Comparison of ENCODE assay signal across 10 cellular contexts in the genomic region with DNA sequence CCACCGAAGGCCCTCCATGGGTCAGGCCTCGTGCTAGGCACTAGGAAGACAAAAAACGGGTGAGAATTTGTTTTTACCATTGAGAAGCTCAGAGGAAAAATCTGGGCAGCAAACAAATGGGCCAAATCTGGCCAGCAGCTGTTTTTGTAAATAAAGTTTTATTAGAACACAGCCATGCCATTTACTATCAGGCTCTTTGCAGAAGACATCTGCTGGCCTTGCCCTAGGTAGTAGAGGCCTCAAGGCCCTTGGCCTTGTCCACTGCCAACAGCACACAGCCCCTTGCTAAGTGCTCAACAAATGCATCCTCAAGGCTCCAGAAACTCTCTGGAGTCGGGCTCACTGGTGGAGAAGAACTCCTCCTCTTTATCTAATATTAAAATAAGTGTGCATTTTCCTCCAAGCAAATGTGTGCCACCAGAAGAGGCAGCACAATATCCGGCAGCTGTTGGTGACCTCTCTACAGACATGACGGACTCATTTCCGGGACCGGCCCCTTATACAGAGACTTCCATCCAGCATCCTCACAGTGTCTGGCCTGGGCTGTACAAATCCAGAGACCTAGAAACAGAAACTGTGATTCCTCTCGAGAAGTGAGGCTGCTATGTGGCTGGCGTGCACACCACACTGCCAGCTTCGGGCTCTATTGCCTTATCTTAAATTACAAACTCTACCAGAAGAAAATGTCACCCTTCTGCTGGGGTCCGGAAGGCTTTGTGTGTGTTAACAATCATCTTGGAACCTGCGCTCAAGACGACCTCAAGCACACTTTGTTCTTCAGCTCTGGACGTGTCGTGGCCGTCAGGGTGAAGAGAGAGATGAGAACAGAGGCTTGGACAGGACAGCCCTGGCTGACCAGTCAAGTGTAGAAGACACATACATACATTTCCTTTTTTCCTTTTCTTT.
DNase-seq lines count a peak whose midpoint lies in the region; ATAC-seq, FAIRE-seq and TF ChIP-seq lines count a peak whose summit lies in the region.
"Had no signal": no experiment of that assay in that cellular context is flagged by ENCODE, and none has a peak within 500 bp of the region (broad histone marks: within the 10 kb centered on the region; RNA-seq: fewer than 3 reads in every experiment).

No MANE protein-coding gene starts in this region.

- H3K79me2 ChIP-seq in endothelial cell of umbilical vein (ENCODE audit: control insufficient read depth, insufficient read depth, low read length): no peaks in the 10 kb centered on the region

- ATAC-seq in Panc1 (no peak), esophagus mucosa (no peak)

- TF ChIP-seq CTCF in AG04450 (IDR thresholded peaks at IDR 0.05; ENCODE audit: low read depth, low read length) (no peak), Panc1 (IDR thresholded peaks at IDR 0.05) (no peak), endothelial cell of umbilical vein (IDR thresholded peaks at IDR 0.05; ENCODE audit: extremely low read depth in 1 of 2, insufficient read depth in 1 of 2, low read depth in 1 of 2, low read length in 2 of 2) (no peak), osteocyte (IDR thresholded peaks at IDR 0.05) (no peak)

- BruUV-seq in Panc1 (replicated peaks; lab: Mats Ljungman, UMichigan) (no TSS peak), endothelial cell of umbilical vein (replicated peaks; lab: Mats Ljungman, UMichigan) (TSS peak; percentile 91)

- POLR2A ChIA-PET in AG04450 (lab: Yijun Ruan, JAX): interaction anchor here (1.0 to 2.5 kb wide), 6 partner anchors 39 to 197 kb away, joined by 3 to 16 read pairs (median 4); no protein-coding TSS in a partner anchor
- POLR2A ChIA-PET in Panc1 (lab: Charles Lee): no interaction called here
- POLR2A ChIA-PET in endothelial cell of umbilical vein (lab: Charles Lee): no interaction called here

- peak overlapping the region; percentile 94 for H3K27ac Mint-ChIP-seq in osteocyte (ENCODE audit: unreplicated experiment)
- H3K27ac Mint-ChIP-seq: activated naive CD4-positive, alpha-beta T cell treated with anti-CD3 and anti-CD28 coated beads for 36 hours had no signal

- no peak overlapping the region for H3K4me3 Mint-ChIP-seq in osteocyte (ENCODE audit: unreplicated experiment)
- H3K4me3 Mint-ChIP-seq: activated naive CD4-positive, alpha-beta T cell treated with anti-CD3 and anti-CD28 coated beads for 36 hours had no signal

- H3K36me3 ChIP-seq in Panc1 (ENCODE audit: control insufficient read depth, insufficient read depth, low read length) (no peaks in the 10 kb centered on the region), endothelial cell of umbilical vein (ENCODE audit: control insufficient read depth in 2 of 2, extremely low read depth in 1 of 2, insufficient read depth in 2 of 2, low read length in 2 of 2) (no peaks in the 10 kb centered on the region)

- H3K4me1 ChIP-seq in Panc1 (ENCODE audit: control insufficient read depth, insufficient read depth, low read length) (peaks cover 51% of the 10 kb centered on the region), endothelial cell of umbilical vein (ENCODE audit: control insufficient read depth, extremely low read depth, insufficient read depth, low read length) (peaks cover 41% of the 10 kb centered on the region)

- H3K27me3 ChIP-seq in AG04450 (ENCODE audit: control insufficient read depth, insufficient read depth, low read length) (no peaks in the 10 kb centered on the region), Panc1 (ENCODE audit: control insufficient read depth, insufficient read depth, low read length) (no peaks in the 10 kb centered on the region), endothelial cell of umbilical vein (ENCODE audit: control insufficient read depth in 2 of 2, insufficient read depth in 2 of 2, low read length in 2 of 2) (no peaks in the 10 kb centered on the region)

- H3K9me3 ChIP-seq in AG04450 (ENCODE audit: control insufficient read depth, insufficient read depth, low read length) (peaks cover 7% of the 10 kb centered on the region), Panc1 (ENCODE audit: control insufficient read depth, insufficient read depth, low read depth, low read length) (peaks cover 6% of the 10 kb centered on the region; the same call in 1 of the 2 replicates), endothelial cell of umbilical vein (replicated peaks; ENCODE audit: control insufficient read depth, insufficient read depth, low read length) (no peaks in the 10 kb centered on the region)

- H3K9me1 ChIP-seq in endothelial cell of umbilical vein (replicated peaks; ENCODE audit: control insufficient read depth, extremely low read depth, insufficient read depth, low read length): no peaks in the 10 kb centered on the region

- no peaks in the 10 kb centered on the region for H3K36me3 Mint-ChIP-seq in osteocyte (ENCODE audit: unreplicated experiment)

- H3K9ac ChIP-seq in endothelial cell of umbilical vein (replicated peaks; ENCODE audit: extremely low read depth, insufficient read depth, low read length): peak overlapping the region; percentile 39

- intact Hi-C loops in Panc1 (cut with micrococcal nuclease; ENCODE audit: unreplicated experiment) (no loop called here), endothelial cell of umbilical vein (cut with micrococcal nuclease) (loop anchor here (1.0 kb wide), 1 partner anchor 80 kb away; no protein-coding TSS in a partner anchor)

- no peak overlapping the region for H3K4me3 ChIP-seq in AG04450 (ENCODE audit: low read depth, low read length)
- no peak overlapping the region for H3K4me3 ChIP-seq in Panc1 (ENCODE audit: low read depth in 2 of 2, low read length in 2 of 2)
- H3K4me3 ChIP-seq in endothelial cell of umbilical vein (replicated peaks in 1 of 3; ENCODE audit: insufficient read depth in 1 of 3, low read depth in 1 of 3, low read length in 3 of 3): no peak overlapping the region

- DNase-seq in AG04450 (ENCODE audit: low read depth, low spot score): no peak
- DNase-seq in Panc1 (ENCODE audit: low read depth, low spot score): no peak
- DNase-seq in endothelial cell of umbilical vein (ENCODE audit: low read depth, low spot score): peak; percentile 31
- DNase-seq in osteocyte (ENCODE audit: extremely low spot score, unreplicated experiment): no peak
- DNase-seq in H4 (ENCODE audit: low spot score): no peak
- DNase-seq in stimulated activated CD4-positive, alpha-beta T cell treated with anti-CD3 and anti-CD28 coated beads, Interleukin-12 subunit alpha, Interleukin-12 subunit beta, amount 100 ng/mL, for 4 hours: no peak
- DNase-seq in NCI-H1417 (lab: John Stamatoyannopoulos, UW): no peak
- DNase-seq: activated naive CD4-positive, alpha-beta T cell treated with anti-CD3 and anti-CD28 coated beads for 36 hours; NCI-H2171 treated with DMSO at 0.1 percent for 48 hours had no signal

- no peak overlapping the region for H3K4me2 ChIP-seq in endothelial cell of umbilical vein (ENCODE audit: insufficient read depth, low read length)

- no peaks in the 10 kb centered on the region for H4K20me1 ChIP-seq in endothelial cell of umbilical vein (replicated peaks; ENCODE audit: control insufficient read depth, extremely low read depth, insufficient read depth, low read length)

- no peak for TF ChIP-seq POLR2A in endothelial cell of umbilical vein (IDR thresholded peaks at IDR 0.05; ENCODE audit: low read depth, low read length)

- in situ Hi-C loops in Panc1 (cut with HindIII; ENCODE audit: low pct_unique_long_range_greater_than_20kb, low sequenced_read_pairs): no loop called here

- dilution Hi-C loops in endothelial cell of umbilical vein (cut with MboI; ENCODE audit: extremely low pct_ligation_motif_present, low sequenced_read_pairs): no loop called here

- no peak overlapping the region for H2AFZ ChIP-seq in endothelial cell of umbilical vein (ENCODE audit: low read depth, low read length)

- FAIRE-seq in endothelial cell of umbilical vein (lab: Jason Lieb, UNC): peak; percentile 63

- H3K4me1 Mint-ChIP-seq in osteocyte (ENCODE audit: unreplicated experiment): peaks cover 58% of the 10 kb centered on the region

- H3K27ac ChIP-seq in AG04450 (ENCODE audit: low read depth, low read length) (peak overlapping the region; percentile 94), Panc1 (ENCODE audit: low read length) (peak overlapping the region; percentile 85), endothelial cell of umbilical vein (ENCODE audit: insufficient read depth, low read depth, low read length) (peak overlapping the region; percentile 90)

- no peaks in the 10 kb centered on the region for H3K27me3 Mint-ChIP-seq in osteocyte (ENCODE audit: unreplicated experiment)

- CTCF ChIA-PET in AG04450 (lab: Charles Lee) (interaction anchor here (1.8 kb wide), 1 partner anchor 159 kb away, joined by 7 read pairs; no protein-coding TSS in a partner anchor), Panc1 (lab: Charles Lee) (interaction anchor here (0.6 kb wide), 1 partner anchor 92 kb away, joined by 4 read pairs; no protein-coding TSS in a partner anchor), endothelial cell of umbilical vein (lab: Charles Lee) (interaction anchor here (0.6 to 2.4 kb wide), 10 partner anchors 31 to 425 kb away, joined by 3 to 12 read pairs (median 4); no protein-coding TSS in a partner anchor)

- H3K9me3 Mint-ChIP-seq in osteocyte (ENCODE audit: unreplicated experiment): no peaks in the 10 kb centered on the region
- H3K9me3 Mint-ChIP-seq: activated naive CD4-positive, alpha-beta T cell treated with anti-CD3 and anti-CD28 coated beads for 36 hours had no signal

TF ChIP-seq in endothelial cell of umbilical vein, 7 proteins besides CTCF, POLR2A, EP300 and RAD21:
- TF ChIP-seq JUN (IDR thresholded peaks at IDR 0.05; ENCODE audit: borderline replicate concordance, insufficient read depth, insufficient read length, low read depth) (peak; percentile 32), FOS (IDR thresholded peaks at IDR 0.05; ENCODE audit: borderline replicate concordance, insufficient read depth, low read length) (no peak), MYC (IDR thresholded peaks at IDR 0.05; ENCODE audit: low read depth, low read length) (no peak), EZH2 (IDR thresholded peaks at IDR 0.05; ENCODE audit: borderline replicate concordance, low read depth, low read length, severe bottlenecking) (no peak), GATA2 (IDR thresholded peaks at IDR 0.05; ENCODE audit: insufficient read depth, insufficient read length, low read depth, low read length) (no peak), POLR2AphosphoS5 (IDR thresholded peaks at IDR 0.05; ENCODE audit: insufficient read depth, low read depth, low read length) (peak; percentile 23)
- TF ChIP-seq, protein P1, sequence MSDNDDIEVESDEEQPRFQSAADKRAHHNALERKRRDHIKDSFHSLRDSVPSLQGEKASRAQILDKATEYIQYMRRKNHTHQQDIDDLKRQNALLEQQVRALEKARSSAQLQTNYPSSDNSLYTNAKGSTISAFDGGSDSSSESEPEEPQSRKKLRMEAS (IDR thresholded peaks at IDR 0.05; ENCODE audit: insufficient read depth, insufficient read length): no peak
TF ChIP-seq in endothelial cell of umbilical vein: peak in this region for 2.
